In genomic region chr12:6567824-6568617, GRCh38 we compare ENCODE assay signal across 8 cellular contexts. TPM values are rescaled to one million over a fixed set of nuclear protein-coding genes. Genes with fewer than 3 reads are reported as not detected.
DNase-seq lines count a peak whose midpoint lies in the region; ATAC-seq and TF ChIP-seq lines count a peak whose summit lies in the region.

NOP2 (minus strand) TSS chr12:6568291; CDS start chr12:6567918, 373 bp downstream.

- H3K36me3 ChIP-seq in PC-9 (ENCODE audit: low read depth) (peaks cover 40% of the 10 kb centered on the region), mucosa of rectum (ENCODE audit: control insufficient read depth in 2 of 2, insufficient read depth in 2 of 2, low read length in 2 of 2) (peaks cover 35 to 47% of the 10 kb centered on the region in 2 donors)

- H3K4me1 ChIP-seq in PC-9 (replicated peaks; ENCODE audit: insufficient read depth) (peaks cover 16% of the 10 kb centered on the region), mucosa of rectum (ENCODE audit: control insufficient read depth in 2 of 2, insufficient read depth in 2 of 2, low read length in 2 of 2) (peaks cover 9 to 16% of the 10 kb centered on the region in 2 donors)

- BruUV-seq in PC-9 (replicated peaks; lab: Mats Ljungman, UMichigan) = TSS peak; percentile 35

- H3K27ac ChIP-seq in PC-9 = peak within 1 kb of the TSS; percentile 70
- H3K27ac ChIP-seq in mucosa of rectum (ENCODE audit: low read depth in 2 of 2, low read length in 2 of 2) = peak within 1 kb of the TSS; percentile 94

- no peaks in the 10 kb centered on the region for H3K9me2 ChIP-seq in PC-9 (ENCODE audit: insufficient read depth)

- ATAC-seq in GM21526 (IDR thresholded peaks at IDR 0.05; ENCODE audit: low FRiP score, unreplicated experiment) = peak; percentile 56

- H3K4me3 ChIP-seq in Jurkat, Clone E6-1 (ENCODE audit: low read length) = peak within 1 kb of the TSS; percentile 97
- peak within 1 kb of the TSS; percentile 82 for H3K4me3 ChIP-seq in PC-9
- H3K4me3 ChIP-seq in epithelial cell of proximal tubule (ENCODE audit: low read depth, low read length) = peak within 1 kb of the TSS; percentile 77
- H3K4me3 ChIP-seq in mucosa of rectum (ENCODE audit: low read length in 2 of 2) = peak within 1 kb of the TSS; percentile 94 to 98

- H4K20me1 ChIP-seq in PC-9 (ENCODE audit: insufficient read depth) = peaks cover 16% of the 10 kb centered on the region

- CTCF ChIA-PET in PC-9 (lab: Charles Lee) = interaction anchor here (0.6 to 0.7 kb wide), 2 partner anchors 53 to 203 kb away, joined by 3 to 4 read pairs; no protein-coding TSS in a partner anchor

- TF ChIP-seq CTCF in PC-9 (conservative IDR thresholded peaks at IDR 0.05) (no peak), epithelial cell of proximal tubule (conservative IDR thresholded peaks at IDR 0.05; ENCODE audit: low read depth, low read length) (no peak)

- intact Hi-C loops in PC-9 (cut with micrococcal nuclease; ENCODE audit: unreplicated experiment) = loop anchor here (1.0 to 5.0 kb wide), 5 partner anchors 40 to 581 kb away; partner anchors contain the start of genes CDCA3, P3H3, USP5 and ZNF384

- H3K27me3 ChIP-seq in PC-9 (ENCODE audit: insufficient read depth, low read depth) (no peaks in the 10 kb centered on the region), mucosa of rectum (ENCODE audit: control insufficient read depth in 2 of 2, insufficient read depth in 2 of 2, low read length in 2 of 2) (no peaks in the 10 kb centered on the region)

- H3K4me2 ChIP-seq in PC-9 = peak within 1 kb of the TSS; percentile 80

- POLR2A ChIA-PET in PC-9 (lab: Charles Lee; ENCODE audit: unreplicated experiment) = interaction anchor here (0.6 to 0.8 kb wide), 3 partner anchors 34 to 116 kb away, joined by 3 to 17 read pairs (median 6); partner anchors contain the start of gene GAPDH

- H3K9me3 ChIP-seq in PC-9 (ENCODE audit: insufficient read depth, low read depth) = no peaks in the 10 kb centered on the region
- no peaks in the 10 kb centered on the region for H3K9me3 ChIP-seq in mucosa of rectum (ENCODE audit: control insufficient read depth in 2 of 2, low read length in 2 of 2)

- peaks cover 54% of the 10 kb centered on the region for H3K79me2 ChIP-seq in PC-9 (ENCODE audit: low read depth)

- peaks cover 85% of the 10 kb centered on the region for H3F3A ChIP-seq in PC-9 (ENCODE audit: insufficient read depth, low read depth)

- H2AFZ ChIP-seq in PC-9 = peak within 1 kb of the TSS; percentile 87

- DNase-seq in D341Med (ENCODE audit: low spot score) = peak; percentile 97
- peak; percentile 71 for DNase-seq in Jurkat, Clone E6-1 (ENCODE audit: low read depth, low spot score)
- peak; percentile 84 to 95 for DNase-seq in PC-9
- DNase-seq in activated T-cell treated with anti-CD3 and anti-CD28 coated beads for 4 hours = peak; percentile 78
- no peak for DNase-seq in epithelial cell of proximal tubule (ENCODE audit: low read depth)
- DNase-seq in stimulated activated CD8-positive, alpha-beta memory T cell treated with anti-CD3 and anti-CD28 coated beads, Interleukin-4, amount 100 ng/mL, for 4 hours (ENCODE audit: low read depth in 2 of 2, low spot score in 1 of 2) = peak; percentile 73 to 82

- H3K9ac ChIP-seq in mucosa of rectum (ENCODE audit: low read depth in 1 of 2, low read length in 2 of 2) = peak within 1 kb of the TSS; percentile 92 to 96

RNA-seq across cellular contexts. Expression of gene NOP2, which starts in this region (rescaled TPM):
- 91.1 TPM for polyA plus RNA-seq in Jurkat, Clone E6-1 (2012; ENCODE audit: insufficient read depth, insufficient read length)
- total RNA-seq in PC-9 (2021) = 97.5 and 101 TPM in 2 replicates
- 43.2 and 66.0 TPM in 2 replicates for total RNA-seq in epithelial cell of proximal tubule
